ENCODE assay signal across 25 cellular contexts in genomic region chr2:203341741-203342310, GRCh38. TPM values are rescaled to one million over a fixed set of nuclear protein-coding genes. Genes with fewer than 3 reads are reported as not detected.
A peak's percentile ranks its signal among the peaks of the same experiment; 100 is the strongest.
DNase-seq lines count a peak whose midpoint lies in the region; ATAC-seq and TF ChIP-seq lines count a peak whose summit lies in the region.
"Had no signal": no experiment of that assay in that cellular context is flagged by ENCODE, and none has a peak within 500 bp of the region (broad histone marks: within the 10 kb centered on the region; RNA-seq: fewer than 3 reads in every experiment).

No MANE protein-coding gene starts in this region.

- H3K9me3 ChIP-seq in SJSA1 (replicated peaks) (no peaks in the 10 kb centered on the region), fibroblast of lung (ENCODE audit: control insufficient read depth, insufficient read depth, low read depth, low read length) (no peaks in the 10 kb centered on the region), right lobe of liver (no peaks in the 10 kb centered on the region), ovary (no peaks in the 10 kb centered on the region)
- H3K9me3 ChIP-seq: adrenal gland, mucosa of descending colon, Peyer's patch, sigmoid colon had no signal

- H3K27me3 Mint-ChIP-seq in neural crest cell (ENCODE audit: low read depth) (no peaks in the 10 kb centered on the region), mesothelial cell of epicardium (ENCODE audit: low read depth) (no peaks in the 10 kb centered on the region)
- H3K27me3 Mint-ChIP-seq: CD4-positive, alpha-beta memory T cell; type B pancreatic cell had no signal

- H3K27ac Mint-ChIP-seq in neural crest cell (ENCODE audit: unreplicated experiment) (peak overlapping the region; percentile 45), mesothelial cell of epicardium (no peak overlapping the region)
- H3K27ac Mint-ChIP-seq: activated CD8-positive, alpha-beta T cell treated with anti-CD3 and anti-CD28 coated beads, Interleukin-2, amount 10 ng/mL, durations not matched to agents 7 days and 5 days had no signal

- peak; percentile 21 for DNase-seq in GM03348 (ENCODE audit: low spot score)
- DNase-seq in SJSA1 (ENCODE audit: low read depth in 1 of 2, low spot score in 2 of 2) = peak in 1 of 2 experiments; percentile 32
- peak; percentile 8 to 33 for DNase-seq in fibroblast of lung (ENCODE audit: low read depth in 2 of 2)
- DNase-seq in neural crest cell (ENCODE audit: low read depth, low spot score) = no peak
- no peak for DNase-seq in right lobe of liver
- DNase-seq in ovary = no peak
- no peak for DNase-seq in mesothelial cell of epicardium (ENCODE audit: low spot score in 2 of 2, unreplicated experiment in 2 of 2)
- DNase-seq: activated CD4-positive, CD25-positive, alpha-beta regulatory T cell treated with anti-CD3 and anti-CD28 coated beads, Interleukin-2, amount 50 U/mL, for 72 hours; activated CD8-positive, alpha-beta T cell treated with anti-CD3 and anti-CD28 coated beads, Interleukin-2, amount 10 ng/mL, durations not matched to agents 7 days and 5 days; activated naive CD4-positive, alpha-beta T cell; activated T-cell treated with anti-CD3 and anti-CD28 coated beads for 4 hours; adrenal gland; AML-193; CD4-positive, alpha-beta memory T cell; foreskin melanocyte; mucosa of descending colon; NCI-H1048; NCI-H1694 treated with DMSO at 0.1 percent for 48 hours; NCI-H524 treated with DMSO at 0.1 percent for 48 hours; NK-92 treated with Interleukin-12 subunit alpha and Interleukin-12 subunit beta, amount 100 ng/mL, for 24 hours; Peyer's patch; sigmoid colon had no signal

- TF ChIP-seq CTCF in fibroblast of lung (conservative IDR thresholded peaks at IDR 0.05 in 1 of 2, IDR thresholded peaks at IDR 0.05 in 1 of 2; ENCODE audit: low read depth in 1 of 2, low read length in 2 of 2) (no peak), neural crest cell (conservative IDR thresholded peaks at IDR 0.05) (no peak), right lobe of liver (IDR thresholded peaks at IDR 0.05) (no peak), ovary (IDR thresholded peaks at IDR 0.05) (no peak), mesothelial cell of epicardium (IDR thresholded peaks at IDR 0.05; ENCODE audit: unreplicated experiment) (no peak)

- H3K79me2 ChIP-seq in fibroblast of lung (ENCODE audit: control insufficient read depth, insufficient read depth, low read length) = peaks cover 56% of the 10 kb centered on the region

- WGBS in right lobe of liver (ENCODE audit: insufficient coverage, low coverage, low lambda C conversion rate, missing lambda C conversion rate) = 64% methylated on average over 2 of the region's 2 CpGs
- 48 to 52% (median 49%) methylated on average over 2 of the region's 2 CpGs for WGBS in ovary, 3 donors

- H3K27ac ChIP-seq in SJSA1 = peak overlapping the region; percentile 93
- peak overlapping the region; percentile 10 for H3K27ac ChIP-seq in fibroblast of lung (ENCODE audit: insufficient read depth, low read length)
- no peak overlapping the region for H3K27ac ChIP-seq in right lobe of liver
- H3K27ac ChIP-seq in ovary = no peak overlapping the region
- H3K27ac ChIP-seq: adrenal gland, KMS-11, Peyer's patch, sigmoid colon had no signal

- H3K36me3 ChIP-seq in SJSA1 (peaks cover 27% of the 10 kb centered on the region), fibroblast of lung (ENCODE audit: control insufficient read depth, insufficient read depth, low read length) (no peaks in the 10 kb centered on the region), right lobe of liver (no peaks in the 10 kb centered on the region), ovary (no peaks in the 10 kb centered on the region)
- H3K36me3 ChIP-seq: adrenal gland had no signal

- peaks cover 30% of the 10 kb centered on the region for H3K4me1 ChIP-seq in SJSA1 (replicated peaks)
- peaks cover 10% of the 10 kb centered on the region for H3K4me1 ChIP-seq in fibroblast of lung (ENCODE audit: control insufficient read depth, extremely low read depth, insufficient read depth, low read length)
- H3K4me1 ChIP-seq in right lobe of liver = no peaks in the 10 kb centered on the region
- peaks cover 4% of the 10 kb centered on the region for H3K4me1 ChIP-seq in ovary (ENCODE audit: insufficient read depth)
- H3K4me1 ChIP-seq: Peyer's patch had no signal

- no peak overlapping the region for H3K4me3 ChIP-seq in SJSA1
- no peak overlapping the region for H3K4me3 ChIP-seq in fibroblast of lung (replicated peaks in 1 of 4; ENCODE audit: control extremely low read depth in 1 of 4, insufficient read depth in 1 of 4, low read depth in 3 of 4, low read length in 4 of 4)
- H3K4me3 ChIP-seq in right lobe of liver = no peak overlapping the region
- H3K4me3 ChIP-seq in ovary = no peak overlapping the region
- H3K4me3 ChIP-seq: adrenal gland, mucosa of descending colon, Peyer's patch, sigmoid colon had no signal

- no peak for TF ChIP-seq EP300 in ovary (IDR thresholded peaks at IDR 0.05)

- H3K9ac ChIP-seq in fibroblast of lung (ENCODE audit: insufficient read depth, low read length) = no peak overlapping the region
- H3K9ac ChIP-seq: KMS-11 had no signal

- peaks cover 2% of the 10 kb centered on the region for H4K20me1 ChIP-seq in fibroblast of lung (ENCODE audit: control insufficient read depth, extremely low read depth, insufficient read depth, low read length)

- ATAC-seq in right lobe of liver (no peak), GM19035 (IDR thresholded peaks at IDR 0.05; ENCODE audit: unreplicated experiment) (no peak)
- ATAC-seq: activated CD8-positive, alpha-beta T cell treated with anti-CD3 and anti-CD28 coated beads, Interleukin-2, amount 10 ng/mL, durations not matched to agents 7 days and 5 days; mucosa of descending colon had no signal

- TF ChIP-seq POLR2A in right lobe of liver (IDR thresholded peaks at IDR 0.05) = no peak
- TF ChIP-seq POLR2A in ovary (IDR thresholded peaks at IDR 0.05) = no peak

- H3K4me3 Mint-ChIP-seq in neural crest cell = no peak overlapping the region
- H3K4me3 Mint-ChIP-seq in mesothelial cell of epicardium = no peak overlapping the region
- H3K4me3 Mint-ChIP-seq: activated CD8-positive, alpha-beta T cell treated with anti-CD3 and anti-CD28 coated beads, Interleukin-2, amount 10 ng/mL, durations not matched to agents 7 days and 5 days; CD4-positive, alpha-beta memory T cell; type B pancreatic cell had no signal

- H3K9me3 Mint-ChIP-seq in neural crest cell (no peaks in the 10 kb centered on the region), mesothelial cell of epicardium (peaks cover 4% of the 10 kb centered on the region)
- H3K9me3 Mint-ChIP-seq: type B pancreatic cell had no signal

- no peak overlapping the region for H3K4me2 ChIP-seq in fibroblast of lung (ENCODE audit: extremely low read depth, insufficient read depth, low read length)
- H3K4me2 ChIP-seq: KMS-11 had no signal

- H3K4me1 Mint-ChIP-seq in neural crest cell (peaks cover 43% of the 10 kb centered on the region), mesothelial cell of epicardium (peaks cover 25% of the 10 kb centered on the region)

- no peak overlapping the region for H2AFZ ChIP-seq in fibroblast of lung (ENCODE audit: low read length)

- H3K36me3 Mint-ChIP-seq in neural crest cell (ENCODE audit: low read depth) = peaks cover 17% of the 10 kb centered on the region
- peaks cover 23% of the 10 kb centered on the region for H3K36me3 Mint-ChIP-seq in mesothelial cell of epicardium

- intact Hi-C loops in right lobe of liver (cut with DNase I) = no loop called here
- intact Hi-C loops in ovary (cut with DNase I) = no loop called here

- H3K27me3 ChIP-seq in SJSA1 (replicated peaks) (no peaks in the 10 kb centered on the region), fibroblast of lung (ENCODE audit: control insufficient read depth, insufficient read depth, low read length) (no peaks in the 10 kb centered on the region), right lobe of liver (no peaks in the 10 kb centered on the region), ovary (no peaks in the 10 kb centered on the region)
- H3K27me3 ChIP-seq: adrenal gland, Peyer's patch, sigmoid colon had no signal

RNA-seq across cellular contexts. Expression of gene ABI2, which starts 13.6 kb away (rescaled TPM):
- 43.9 and 54.8 TPM in 2 replicates for total RNA-seq in SJSA1 (2014; rRNA removed; shearing (Covaris generic))
- total RNA-seq in fibroblast of lung (27.0 and 32.2 TPM in 2 replicates), neural crest cell (147 and 162 TPM in 2 replicates), right lobe of liver (10 to 100 TPM in 3 of 6 experiments, 1 to 10 TPM in 3; 5.2 to 13.9 (median 8.9) TPM), ovary (10 to 100 TPM; 37.4 to 91.6 (median 71.1) TPM), mesothelial cell of epicardium (118 to 131 TPM (median 121 TPM) in 3 replicates)
- polyA plus RNA-seq in fibroblast of lung (60.8 and 60.9 TPM in 2 replicates), ovary (10 to 100 TPM; 25.0 to 59.7 TPM)
- polyA plus RNA-seq in fibroblast of lung (2012) = 49.0 and 50.3 TPM in 2 replicates
- 45.5 and 91.7 TPM in 2 replicates for polyA minus RNA-seq in fibroblast of lung (ENCODE audit: low replicate concordance)

Comparison
In these comparisons a context has a peak if more than half of its experiments do, and no peak if none do; other contexts are left out.
1. DNase-seq: peak in GM03348 (single experiment) and fibroblast of lung (2 of 2); none in neural crest cell (single experiment), right lobe of liver (0 of 3), ovary (0 of 5) and mesothelial cell of epicardium (0 of 2).
2. H3K27ac ChIP-seq: peak in SJSA1 (single experiment) and fibroblast of lung (single experiment); none in right lobe of liver (0 of 3) and ovary (0 of 2).